32 cellular contexts compared by ENCODE assay signal in genomic region chr18:40234217-40234616, GRCh38.
"Had no signal": no experiment of that assay in that cellular context is flagged by ENCODE, and none has a peak within 500 bp of the region (broad histone marks: within the 10 kb centered on the region; RNA-seq: fewer than 3 reads in every experiment).

No MANE protein-coding gene starts in this region.

- H3K27ac Mint-ChIP-seq: activated CD4-positive, alpha-beta T cell treated with anti-CD3 and anti-CD28 coated beads, Interleukin-2, amount 10 ng/mL, durations not matched to agents 24 days and 14 days; activated CD8-positive, alpha-beta T cell treated with anti-CD3 and anti-CD28 coated beads, Interleukin-2, amount 10 ng/mL, durations not matched to agents 7 days and 5 days; activated naive CD4-positive, alpha-beta T cell treated with anti-CD3 and anti-CD28 coated beads for 36 hours; activated naive CD4-positive, alpha-beta T cell treated with anti-CD3 and anti-CD28 coated beads, Interleukin-2, amount 50 U/mL, for 72 hours; activated T-cell treated with anti-CD3 and anti-CD28 coated beads, Interleukin-2, amount 50 U/mL, for 24 hours; activated T-helper 1 cell treated with anti-CD3 and anti-CD28 coated beads, Interleukin-12 subunit alpha, Interleukin-12 subunit beta, Interleukin-2, Interleukin-4 antibody, amounts not matched to agents 30 ng/mL and 10 ng/mL and 1 ng/mL, durations not matched to agents 14 hours and 24 hours and 36 hours had no signal

- H3K4me3 Mint-ChIP-seq: activated CD4-positive, alpha-beta T cell treated with anti-CD3 and anti-CD28 coated beads, Interleukin-2, amount 10 ng/mL, durations not matched to agents 24 days and 14 days; activated CD8-positive, alpha-beta T cell treated with anti-CD3 and anti-CD28 coated beads, Interleukin-2, amount 10 ng/mL, durations not matched to agents 7 days and 5 days; activated naive CD4-positive, alpha-beta T cell treated with anti-CD3 and anti-CD28 coated beads for 36 hours; activated T-cell treated with anti-CD3 and anti-CD28 coated beads, Interleukin-2, amount 50 U/mL, for 24 hours; activated T-helper 1 cell treated with anti-CD3 and anti-CD28 coated beads, Interleukin-12 subunit alpha, Interleukin-12 subunit beta, Interleukin-2, Interleukin-4 antibody, amounts not matched to agents 30 ng/mL and 10 ng/mL and 1 ng/mL, durations not matched to agents 14 hours and 24 hours and 36 hours; brain had no signal

- H3K4me1 Mint-ChIP-seq: activated CD4-positive, alpha-beta T cell treated with anti-CD3 and anti-CD28 coated beads, Interleukin-2, amount 10 ng/mL, durations not matched to agents 24 days and 14 days had no signal

- H3K27ac ChIP-seq: KMS-11, PC-9, RWPE1, VCaP had no signal

- H3K36me3 Mint-ChIP-seq: activated naive CD4-positive, alpha-beta T cell treated with anti-CD3 and anti-CD28 coated beads, Interleukin-2, amount 50 U/mL, for 72 hours; brain had no signal

- DNase-seq: activated CD4-positive, alpha-beta T cell treated with anti-CD3 and anti-CD28 coated beads, Interleukin-2, amount 10 ng/mL, durations not matched to agents 24 days and 14 days; activated CD4-positive, alpha-beta T cell treated with anti-CD3 and anti-CD28 coated beads, Interleukin-2, amount 50 U/mL, for 48 hours; activated CD4-positive, CD25-positive, alpha-beta regulatory T cell; activated CD8-positive, alpha-beta T cell treated with anti-CD3 and anti-CD28 coated beads, Interleukin-2, amount 10 ng/mL, durations not matched to agents 7 days and 5 days; activated gamma-delta T cell treated with Interleukin-2 at 50 U/mL for 16 hours; activated naive CD4-positive, alpha-beta T cell treated with anti-CD3 and anti-CD28 coated beads for 36 hours; activated T-cell treated with anti-CD3 and anti-CD28 coated beads, Interleukin-2, amount 50 U/mL, for 24 hours; anterior cingulate cortex; MM.1S; MV-4-11; NCI-H1092; NCI-H1436 treated with DMSO at 0.1 percent for 48 hours; NCI-H1694 treated with DMSO at 0.1 percent for 48 hours; NCI-H2029; NCI-H2107; NCI-H2171; NCI-H510A; NCI-H526; NCI-H748 treated with DMSO at 0.1 percent for 48 hours; NK-92 treated with Interleukin-12 subunit alpha and Interleukin-12 subunit beta, amount 100 ng/mL, for 24 hours; PC-9; SIG-M5; SW 1271; T-helper 1 cell; T-helper 2 cell; T-helper 9 cell had no signal

- H3K9ac ChIP-seq: KMS-11 had no signal

- H3K27me3 Mint-ChIP-seq: activated CD4-positive, alpha-beta T cell treated with anti-CD3 and anti-CD28 coated beads, Interleukin-2, amount 10 ng/mL, durations not matched to agents 24 days and 14 days; activated T-cell treated with anti-CD3 and anti-CD28 coated beads, Interleukin-2, amount 50 U/mL, for 24 hours; brain had no signal

- H3K4me3 ChIP-seq: PC-9 had no signal

- H3K9me3 Mint-ChIP-seq: activated CD4-positive, alpha-beta T cell treated with anti-CD3 and anti-CD28 coated beads, Interleukin-2, amount 10 ng/mL, durations not matched to agents 24 days and 14 days had no signal

- H3K4me2 ChIP-seq: KMS-11, PC-9 had no signal
